ENCODE assay signal across 10 cellular contexts in the genomic region with DNA sequence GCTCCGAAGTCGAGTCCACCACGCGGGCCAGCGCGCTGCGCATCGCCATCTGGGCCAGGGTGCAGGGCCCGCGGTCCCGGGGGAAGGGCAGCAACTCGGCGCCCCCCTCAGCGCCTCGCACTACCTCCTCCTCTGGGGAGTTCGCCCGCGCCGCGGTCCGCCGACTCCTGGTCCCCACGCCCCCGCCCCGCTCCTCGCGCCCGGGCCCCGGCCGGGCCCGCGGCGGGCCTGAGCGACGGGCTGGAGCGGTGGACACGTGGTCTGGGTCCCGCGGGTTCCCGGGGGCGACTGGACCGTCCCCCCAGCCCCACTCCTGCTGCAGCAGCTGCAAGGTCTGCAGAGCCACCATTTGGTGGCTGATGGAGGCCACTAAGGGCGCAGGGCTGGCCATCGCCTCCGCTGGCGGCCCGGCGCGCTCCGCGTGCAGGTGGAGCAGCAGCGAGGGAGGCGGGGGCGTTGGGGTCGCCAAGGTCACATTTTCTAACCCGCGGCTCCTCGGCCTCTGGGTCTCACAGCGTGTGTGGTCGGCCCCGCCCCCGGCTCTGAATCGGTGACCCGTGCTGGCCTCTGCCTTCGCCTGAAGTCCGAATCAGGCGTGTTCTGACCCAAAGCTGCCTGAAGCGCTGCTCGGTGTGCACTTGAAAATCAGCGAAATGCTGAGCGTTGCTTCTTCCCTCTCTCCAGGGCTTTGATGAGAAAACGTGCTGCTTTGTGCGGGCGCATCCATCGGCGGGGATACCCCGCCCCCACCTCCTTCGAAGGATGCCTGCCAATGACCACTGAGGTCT. TPM values are rescaled to one million over a fixed set of nuclear protein-coding genes. Genes with fewer than 3 reads are reported as not detected.
DNase-seq lines count a peak whose midpoint lies in the region; ATAC-seq and TF ChIP-seq lines count a peak whose summit lies in the region.
"Had no signal": no experiment of that assay in that cellular context is flagged by ENCODE, and none has a peak within 500 bp of the region (broad histone marks: within the 10 kb centered on the region; RNA-seq: fewer than 3 reads in every experiment).

A gene (minus strand): TSS at position 437 of the 788 bp plus-strand sequence. CDS start 46 bp downstream, at position 391.

- H3K36me3 ChIP-seq in thoracic aorta = no peaks in the 10 kb centered on the region

- H3K4me1 ChIP-seq in thoracic aorta (ENCODE audit: control insufficient read depth in 1 of 2, low read depth in 2 of 2) = peaks cover 12 to 57% of the 10 kb centered on the region in 2 donors

- peak; percentile 64 for ATAC-seq in activated B cell treated with CpG ODN at 0.5 μM for 24 hours (ENCODE audit: low read depth)
- ATAC-seq in naive thymus-derived CD8-positive, alpha-beta T cell = no peak
- no peak for ATAC-seq in thoracic aorta (ENCODE audit: insufficient number of reproducible peaks, low FRiP score, low read depth)
- no peak for ATAC-seq in GM18861 (IDR thresholded peaks at IDR 0.05; ENCODE audit: unreplicated experiment)

- H3K9me3 Mint-ChIP-seq in activated B cell treated with CpG ODN at 0.5 μM for 24 hours = no peaks in the 10 kb centered on the region
- peaks cover 0 to 2% (median 0%) of the 10 kb centered on the region in 9 donors for H3K9me3 Mint-ChIP-seq in naive thymus-derived CD8-positive, alpha-beta T cell
- no peaks in the 10 kb centered on the region for H3K9me3 Mint-ChIP-seq in activated CD4-positive, alpha-beta memory T cell treated with anti-CD3 and anti-CD28 coated beads, Interleukin-2, amount 10 ng/mL, durations not matched to agents 7 days and 5 days

- no peaks in the 10 kb centered on the region for H3K27me3 ChIP-seq in thoracic aorta (replicated peaks; ENCODE audit: insufficient read depth)

- peak within 1 kb of the TSS; percentile 77 for H3K4me3 Mint-ChIP-seq in activated B cell treated with CpG ODN at 0.5 μM for 24 hours
- peak within 1 kb of the TSS in 9 of 10 donors; percentile 3 to 63 (median 49) for H3K4me3 Mint-ChIP-seq in naive thymus-derived CD8-positive, alpha-beta T cell
- H3K4me3 Mint-ChIP-seq in activated CD4-positive, alpha-beta memory T cell treated with anti-CD3 and anti-CD28 coated beads, Interleukin-2, amount 10 ng/mL, durations not matched to agents 7 days and 5 days = no peak within 1 kb of the TSS

- peaks cover 41% of the 10 kb centered on the region for H3K4me1 Mint-ChIP-seq in activated B cell treated with CpG ODN at 0.5 μM for 24 hours
- H3K4me1 Mint-ChIP-seq in naive thymus-derived CD8-positive, alpha-beta T cell = peaks cover 7 to 23% (median 18%) of the 10 kb centered on the region in 4 donors
- H3K4me1 Mint-ChIP-seq in activated CD4-positive, alpha-beta memory T cell treated with anti-CD3 and anti-CD28 coated beads, Interleukin-2, amount 10 ng/mL, durations not matched to agents 7 days and 5 days = peaks cover 3% of the 10 kb centered on the region

- no peak within 1 kb of the TSS for H3K27ac Mint-ChIP-seq in activated B cell treated with CpG ODN at 0.5 μM for 24 hours
- peak within 1 kb of the TSS in 1 of 10 donors; percentile 50 for H3K27ac Mint-ChIP-seq in naive thymus-derived CD8-positive, alpha-beta T cell
- H3K27ac Mint-ChIP-seq in activated CD4-positive, alpha-beta memory T cell treated with anti-CD3 and anti-CD28 coated beads, Interleukin-2, amount 10 ng/mL, durations not matched to agents 7 days and 5 days = no peak within 1 kb of the TSS

- TF ChIP-seq CTCF in activated B cell treated with CpG ODN at 0.5 μM for 24 hours (IDR thresholded peaks at IDR 0.05) (no peak), thoracic aorta (IDR thresholded peaks at IDR 0.05) (no peak), foreskin fibroblast (IDR thresholded peaks at IDR 0.05; ENCODE audit: low read depth, low read length) (no peak)

- no peaks in the 10 kb centered on the region for H3K9me3 ChIP-seq in thoracic aorta

- no peak within 1 kb of the TSS for H3K27ac ChIP-seq in thoracic aorta

- no peaks in the 10 kb centered on the region for H3K36me3 Mint-ChIP-seq in activated B cell treated with CpG ODN at 0.5 μM for 24 hours (ENCODE audit: low read depth)
- H3K36me3 Mint-ChIP-seq in naive thymus-derived CD8-positive, alpha-beta T cell = peaks cover 0 to 2% (median 0%) of the 10 kb centered on the region in 3 donors
- no peaks in the 10 kb centered on the region for H3K36me3 Mint-ChIP-seq in activated CD4-positive, alpha-beta memory T cell treated with anti-CD3 and anti-CD28 coated beads, Interleukin-2, amount 10 ng/mL, durations not matched to agents 7 days and 5 days (ENCODE audit: low read depth)

- POLR2A ChIA-PET in activated B cell treated with CpG ODN at 0.5 μM for 24 hours (lab: Charles Lee) = no interaction called here
- POLR2A ChIA-PET in naive thymus-derived CD8-positive, alpha-beta T cell (lab: Charles Lee) = no interaction called here
- POLR2A ChIA-PET in activated CD4-positive, alpha-beta memory T cell treated with anti-CD3 and anti-CD28 coated beads, Interleukin-2, amount 10 ng/mL, durations not matched to agents 7 days and 5 days (lab: Charles Lee) = no interaction called here

- CTCF ChIA-PET in activated B cell treated with CpG ODN at 0.5 μM for 24 hours (lab: Charles Lee) = interaction anchor here (0.6 to 1.2 kb wide), 2 partner anchors 49 to 68 kb away, joined by 3 read pairs; no protein-coding TSS in a partner anchor
- CTCF ChIA-PET in activated CD4-positive, alpha-beta memory T cell treated with anti-CD3 and anti-CD28 coated beads, Interleukin-2, amount 10 ng/mL, durations not matched to agents 7 days and 5 days (lab: Charles Lee) = no interaction called here

- intact Hi-C loops in activated B cell treated with CpG ODN at 0.5 μM for 24 hours (cut with micrococcal nuclease) = no loop called here

- peak within 1 kb of the TSS; percentile 59 for H3K4me3 ChIP-seq in thoracic aorta
- no peak within 1 kb of the TSS for H3K4me3 ChIP-seq in foreskin fibroblast (ENCODE audit: low read depth in 1 of 2, low read length in 2 of 2)

- H3K27me3 Mint-ChIP-seq in activated B cell treated with CpG ODN at 0.5 μM for 24 hours = peaks cover 10% of the 10 kb centered on the region
- H3K27me3 Mint-ChIP-seq in naive thymus-derived CD8-positive, alpha-beta T cell = peaks cover 6 to 44% (median 10%) of the 10 kb centered on the region in 5 donors
- no peaks in the 10 kb centered on the region for H3K27me3 Mint-ChIP-seq in activated CD4-positive, alpha-beta memory T cell treated with anti-CD3 and anti-CD28 coated beads, Interleukin-2, amount 10 ng/mL, durations not matched to agents 7 days and 5 days

- DNase-seq in activated B cell treated with CpG ODN at 0.5 μM for 24 hours (peak; percentile 31), germinal center (ENCODE audit: low spot score) (peak; percentile 6), thoracic aorta (ENCODE audit: low spot score) (no peak), foreskin fibroblast (no peak)
- no peak for DNase-seq in naive thymus-derived CD8-positive, alpha-beta T cell
- no peak for DNase-seq in activated CD4-positive, alpha-beta memory T cell treated with anti-CD3 and anti-CD28 coated beads, Interleukin-2, amount 10 ng/mL, durations not matched to agents 7 days and 5 days
- DNase-seq: activated T-cell treated with anti-CD3 and anti-CD28 coated beads, Interleukin-2, amount 50 U/mL, for 48 hours; NCI-H1930; SHP77 had no signal

RNA-seq across cellular contexts. Expression of the gene that starts here (rescaled TPM):
- not detected in 2 replicates for total RNA-seq in activated B cell treated with CpG ODN at 0.5 μM for 24 hours
- not detected for total RNA-seq in naive thymus-derived CD8-positive, alpha-beta T cell
- not detected for polyA plus RNA-seq in naive thymus-derived CD8-positive, alpha-beta T cell
- total RNA-seq in thoracic aorta = under 1 TPM in 1 of 2 donors, not detected in 1; 0.14 TPM
- not detected for total RNA-seq in activated CD4-positive, alpha-beta memory T cell treated with anti-CD3 and anti-CD28 coated beads, Interleukin-2, amount 10 ng/mL, durations not matched to agents 7 days and 5 days

Comparison
In these comparisons a context has a peak if more than half of its experiments do, and no peak if none do; other contexts are left out.
1. Peak in DNase-seq and ATAC-seq in activated B cell treated with CpG ODN at 0.5 μM for 24 hours; RNA of the gene not detected or under 1 TPM.